ENCODE assay signal across 23 cellular contexts in genomic region chr10:12993595-12993994, GRCh38. TPM values are rescaled to one million over a fixed set of nuclear protein-coding genes. Genes with fewer than 3 reads are reported as not detected.
DNase-seq lines count a peak whose midpoint lies in the region; ATAC-seq, FAIRE-seq and TF ChIP-seq lines count a peak whose summit lies in the region.
"Had no signal": no experiment of that assay in that cellular context is flagged by ENCODE, and none has a peak within 500 bp of the region (broad histone marks: within the 10 kb centered on the region; RNA-seq: fewer than 3 reads in every experiment).

No MANE protein-coding gene starts in this region.

- H3K9me3 ChIP-seq in liver (ENCODE audit: control insufficient read depth in 4 of 4, low read length in 3 of 4), result no peaks in the 10 kb centered on the region
- no peaks in the 10 kb centered on the region for H3K9me3 ChIP-seq in HepG2 (ENCODE audit: low read length)
- H3K9me3 ChIP-seq in gastroesophageal sphincter, result no peaks in the 10 kb centered on the region
- no peaks in the 10 kb centered on the region for H3K9me3 ChIP-seq in Karpas-422 (ENCODE audit: low read length)
- H3K9me3 ChIP-seq: A549; BLaER1 treated with 17β-estradiol and CSF1 and Interleukin-3, amounts not matched to agents 10 nM and 100 nM; SJSA1 had no signal

- intact Hi-C loops in HepG2 (cut with micrococcal nuclease; ENCODE audit: unreplicated experiment), result no loop called here
- intact Hi-C loops in sciatic nerve (cut with DNase I), result no loop called here

- H4K20me1 ChIP-seq in HepG2 (ENCODE audit: insufficient read depth, low read length) (no peaks in the 10 kb centered on the region), Karpas-422 (ENCODE audit: insufficient read depth, low read depth, low read length) (no peaks in the 10 kb centered on the region)
- H4K20me1 ChIP-seq: BLaER1 treated with 17β-estradiol and CSF1 and Interleukin-3, amounts not matched to agents 10 nM and 100 nM had no signal

- H3K27ac ChIP-seq in liver (ENCODE audit: low read depth in 1 of 2, low read length in 2 of 2) (no peak overlapping the region), HepG2 (ENCODE audit: extremely low read length, insufficient read depth, low read length) (no peak overlapping the region), gastroesophageal sphincter (no peak overlapping the region), Karpas-422 (ENCODE audit: low read length) (no peak overlapping the region)
- H3K27ac ChIP-seq: A549; BLaER1 treated with 17β-estradiol and CSF1 and Interleukin-3, amounts not matched to agents 10 nM and 100 nM; SJSA1 had no signal

- no peak overlapping the region for H3K4me3 ChIP-seq in liver (ENCODE audit: low read depth in 1 of 3, low read length in 3 of 3)
- H3K4me3 ChIP-seq in HepG2 (replicated peaks in 1 of 3; ENCODE audit: insufficient read depth in 1 of 3, low read depth in 2 of 3, low read length in 3 of 3), result no peak overlapping the region
- no peak overlapping the region for H3K4me3 ChIP-seq in gastroesophageal sphincter
- H3K4me3 ChIP-seq in Karpas-422 (ENCODE audit: low read length), result no peak overlapping the region
- H3K4me3 ChIP-seq: A549; BLaER1 treated with 17β-estradiol and CSF1 and Interleukin-3, amounts not matched to agents 10 nM and 100 nM; SJSA1 had no signal

- in situ Hi-C loops in HepG2 (cut with HindIII; ENCODE audit: extremely low pct_ligation_motif_present, low pct_unique_long_range_greater_than_20kb), result no loop called here

- no peaks in the 10 kb centered on the region for H3K27me3 ChIP-seq in liver (ENCODE audit: control insufficient read depth in 4 of 4, insufficient read depth in 4 of 4, low read length in 3 of 4)
- peaks cover 0 to 9% of the 10 kb centered on the region in 2 experiments; a peak in 1 of 5 replicates for H3K27me3 ChIP-seq in HepG2 (ENCODE audit: control insufficient read depth in 1 of 2, insufficient read depth in 2 of 2, low read length in 2 of 2)
- H3K27me3 ChIP-seq in gastroesophageal sphincter, result no peaks in the 10 kb centered on the region
- no peaks in the 10 kb centered on the region for H3K27me3 ChIP-seq in Karpas-422 (ENCODE audit: low read length)
- H3K27me3 ChIP-seq: SJSA1 had no signal

- TF ChIP-seq POLR2A in HepG2 (IDR thresholded peaks at IDR 0.05; ENCODE audit: insufficient read depth in 1 of 2, low read depth in 2 of 2, low read length in 2 of 2) (no peak), gastroesophageal sphincter (IDR thresholded peaks at IDR 0.05) (no peak)

- POLR2A ChIA-PET in HepG2 (lab: Yijun Ruan, JAX), result no interaction called here

- CTCF ChIA-PET in HepG2 (lab: Yijun Ruan, JAX; ENCODE audit: low intra/inter-chr PET ratio, low total read pairs), result no interaction called here

- H3K4me1 ChIP-seq in liver (ENCODE audit: control insufficient read depth in 4 of 4, insufficient read depth in 4 of 4, low read length in 3 of 4), result peaks cover 2 to 10% (median 8%) of the 10 kb centered on the region in 4 donors
- H3K4me1 ChIP-seq in HepG2 (ENCODE audit: insufficient read depth, low read length), result no peaks in the 10 kb centered on the region
- peaks cover 0 to 7% (median 0%) of the 10 kb centered on the region in 3 donors for H3K4me1 ChIP-seq in gastroesophageal sphincter
- H3K4me1 ChIP-seq in Karpas-422 (ENCODE audit: low read length), result peaks cover 5% of the 10 kb centered on the region; the same call in 1 of the 2 replicates
- H3K4me1 ChIP-seq: A549, SJSA1 had no signal

- no peak for DNase-seq in HepG2 (ENCODE audit: low spot score)
- DNase-seq in sciatic nerve (ENCODE audit: low spot score), result no peak
- no peak for DNase-seq in Karpas-422
- DNase-seq in NCI-H2029 (lab: John Stamatoyannopoulos, UW), result no peak
- DNase-seq: AML-193; CD4-positive, alpha-beta T cell; Kasumi-1; MV-4-11; NCI-H1105; NCI-H146; NCI-H1930; NCI-H524 treated with DMSO at 0.1 percent for 48 hours; NCI-H774 had no signal

- no peak for TF ChIP-seq EP300 in HepG2 (IDR thresholded peaks at IDR 0.05; ENCODE audit: low read depth in 2 of 2, low read length in 2 of 2)
- no peak for TF ChIP-seq EP300 in HepG2 (CRISPR knock-in tag; IDR thresholded peaks at IDR 0.05; ENCODE audit: borderline replicate concordance)
- TF ChIP-seq EP300 in gastroesophageal sphincter (IDR thresholded peaks at IDR 0.05), result no peak

- H3K9me2 ChIP-seq in Karpas-422 (replicated peaks; ENCODE audit: insufficient read depth, low read length), result no peaks in the 10 kb centered on the region

- 26% methylated on average over 8 of the region's 8 CpGs for WGBS in liver
- WGBS in HepG2 (ENCODE audit: low lambda C conversion rate), result 23% methylated on average over 8 of the region's 8 CpGs
- 17 to 51% methylated on average over 5 to 8 of the region's 8 CpGs for WGBS in gastroesophageal sphincter (ENCODE audit: low coverage in 1 of 2), 2 donors

- TF ChIP-seq CTCF in liver (IDR thresholded peaks at IDR 0.05; ENCODE audit: low read depth, low read length, missing input control), result no peak
- TF ChIP-seq CTCF in HepG2 (CRISPR knock-in tag; IDR thresholded peaks at IDR 0.05), result no peak
- TF ChIP-seq CTCF in gastroesophageal sphincter (IDR thresholded peaks at IDR 0.05), result no peak

- H3K4me2 ChIP-seq in HepG2 (ENCODE audit: low read depth, low read length) (no peak overlapping the region), Karpas-422 (ENCODE audit: low read depth, low read length, poor library complexity, severe bottlenecking) (no peak overlapping the region)
- H3K4me2 ChIP-seq: A549 had no signal

- H3K36me3 ChIP-seq in liver (ENCODE audit: control insufficient read depth in 4 of 4, insufficient read depth in 3 of 4, low read depth in 1 of 4, low read length in 3 of 4), result no peaks in the 10 kb centered on the region
- no peaks in the 10 kb centered on the region for H3K36me3 ChIP-seq in HepG2 (replicated peaks in 1 of 2; ENCODE audit: control insufficient read depth in 1 of 2, insufficient read depth in 2 of 2, low read length in 2 of 2)
- H3K36me3 ChIP-seq in gastroesophageal sphincter, result no peaks in the 10 kb centered on the region
- no peaks in the 10 kb centered on the region for H3K36me3 ChIP-seq in Karpas-422 (ENCODE audit: insufficient read depth, low read length)
- H3K36me3 ChIP-seq: BLaER1 treated with 17β-estradiol and CSF1 and Interleukin-3, amounts not matched to agents 10 nM and 100 nM; SJSA1 had no signal

- H3K79me2 ChIP-seq in HepG2 (ENCODE audit: insufficient read depth, low read length) (no peaks in the 10 kb centered on the region), Karpas-422 (ENCODE audit: low read length) (no peaks in the 10 kb centered on the region)

- TF ChIP-seq RAD21 in liver (IDR thresholded peaks at IDR 0.05), result peak in 1 of 2 donors; percentile 19
- TF ChIP-seq RAD21 in HepG2 (CRISPR knock-in tag; IDR thresholded peaks at IDR 0.05), result no peak

- H3K9ac ChIP-seq in liver (ENCODE audit: low read depth in 1 of 2, low read length in 2 of 2) (no peak overlapping the region), HepG2 (ENCODE audit: insufficient read depth, low read depth, low read length) (no peak overlapping the region), Karpas-422 (ENCODE audit: low read length) (no peak overlapping the region)
- H3K9ac ChIP-seq: BLaER1 treated with 17β-estradiol and CSF1 and Interleukin-3, amounts not matched to agents 10 nM and 100 nM had no signal

- no TSS peak for BruUV-seq in HepG2 (replicated peaks; lab: Mats Ljungman, UMichigan)

- no peak for FAIRE-seq in HepG2 (lab: Jason Lieb, UNC)
- FAIRE-seq: A549, D721Med, GM18507 had no signal

- ATAC-seq in HepG2 (no peak), gastroesophageal sphincter (peak; percentile 39), sciatic nerve (peak; percentile 80), HG03095 (IDR thresholded peaks at IDR 0.05; ENCODE audit: unreplicated experiment) (no peak)
- ATAC-seq: A549, HCT116 had no signal

- H2AFZ ChIP-seq in HepG2 (ENCODE audit: low read length), result no peak overlapping the region
- no peak overlapping the region for H2AFZ ChIP-seq in Karpas-422 (ENCODE audit: low read length)

TF ChIP-seq in liver, 16 proteins besides CTCF, POLR2A, EP300 and RAD21 (continues in another document):
- peak; percentile 43 for TF ChIP-seq MAX (IDR thresholded peaks at IDR 0.05)

TF ChIP-seq in HepG2, 621 proteins besides CTCF, POLR2A, EP300 and RAD21 (continues in another document):
- TF ChIP-seq HOXA9 (CRISPR knock-in tag; IDR thresholded peaks at IDR 0.05; ENCODE audit: borderline replicate concordance) (no peak), RARG (CRISPR knock-in tag; IDR thresholded peaks at IDR 0.05; ENCODE audit: low read depth) (no peak), ATF7-NPFF (CRISPR knock-in tag; IDR thresholded peaks at IDR 0.05; ENCODE audit: low read depth) (no peak), ARNT2 (CRISPR knock-in tag; IDR thresholded peaks at IDR 0.05; ENCODE audit: low read depth) (no peak)

RNA-seq across cellular contexts. Expression of gene CCDC3, which starts 7.9 kb away (rescaled TPM):
- total RNA-seq in liver, result 1 to 10 TPM; 6.5 to 6.6 TPM
- polyA plus RNA-seq in liver, result 10 to 100 TPM in 1 of 2 donors, 1 to 10 TPM in 1; 2.2 to 12.3 TPM
- not detected in 2 replicates for total RNA-seq in HepG2 (2016; rRNA removed; fragmentation: Illumina TruSeq; extraction: Trizol)
- total RNA-seq in HepG2 (2016; cell fraction: cytosol; rRNA removed; fragmentation: Illumina TruSeq; extraction: Trizol; ENCODE audit: low read depth), result not detected in 2 replicates
- not detected in 2 replicates for total RNA-seq in HepG2 (2016; cell fraction: insoluble cytoplasmic fraction; rRNA removed; fragmentation: Illumina TruSeq; extraction: Trizol)
- not detected in 2 replicates for total RNA-seq in HepG2 (2016; cell fraction: membrane; rRNA removed; fragmentation: Illumina TruSeq; extraction: Trizol)
- not detected in 2 replicates for total RNA-seq in HepG2 (2016; cell fraction: nucleus; rRNA removed; fragmentation: Illumina TruSeq; extraction: Trizol)
- 0.03 TPM in 1 of 2 replicates, not detected in the other for polyA plus RNA-seq in HepG2 (2011; rRNA removed)
- polyA plus RNA-seq in HepG2 (2011; cell fraction: cytosol; rRNA removed), result 0.03 TPM in 1 of 2 replicates, not detected in the other
- polyA plus RNA-seq in HepG2 (2011; cell fraction: nucleus; rRNA removed), result not detected in 2 replicates
- 0.04 TPM in 1 of 2 replicates, not detected in the other for polyA plus RNA-seq in HepG2 (2012)
- not detected in 2 replicates for polyA plus RNA-seq in HepG2 (2016; cell fraction: cytosol; fragmentation: Illumina TruSeq; extraction: Trizol; ENCODE audit: low read depth)
- polyA plus RNA-seq in HepG2 (2016; cell fraction: insoluble cytoplasmic fraction; fragmentation: Illumina TruSeq; extraction: Trizol; ENCODE audit: low read depth), result not detected in 2 replicates
- polyA plus RNA-seq in HepG2 (2016; cell fraction: membrane; fragmentation: Illumina TruSeq; extraction: Trizol; ENCODE audit: low read depth), result not detected in 2 replicates
- not detected in 2 replicates for polyA plus RNA-seq in HepG2 (2016; cell fraction: nucleus; fragmentation: Illumina TruSeq; extraction: Trizol; ENCODE audit: insufficient read depth, low read depth)
- 0.09 TPM in 1 of 2 replicates, not detected in the other for polyA minus RNA-seq in HepG2 (2011; rRNA and poly(A)+ RNA removed; ENCODE audit: low replicate concordance)
- not detected in 2 replicates for polyA minus RNA-seq in HepG2 (2011; cell fraction: cytosol; rRNA and poly(A)+ RNA removed)
- polyA minus RNA-seq in HepG2 (2011; cell fraction: nucleus; rRNA and poly(A)+ RNA removed), result not detected in 2 replicates
- 10 to 100 TPM; 12.2 to 66.1 (median 16.0) TPM for total RNA-seq in gastroesophageal sphincter
- 114 TPM for total RNA-seq in sciatic nerve
- 1.4 and 2.9 TPM in 2 replicates for total RNA-seq in Karpas-422 (2014; rRNA removed; shearing (Covaris generic); ENCODE audit: low replicate concordance)
- total RNA-seq: HT-29 had no signal

Comparison
In these comparisons a context has a peak if more than half of its experiments do, and no peak if none do; other contexts are left out.
1. ATAC-seq: peak in gastroesophageal sphincter (single experiment) and sciatic nerve (single experiment); none in HepG2 (single experiment) and HG03095 (single experiment).